ENCODE assay signal across 7 cellular contexts in genomic region chr12:44972746-44973421, GRCh38.
DNase-seq lines count a peak whose midpoint lies in the region; ATAC-seq and TF ChIP-seq lines count a peak whose summit lies in the region.

No MANE protein-coding gene starts in this region.

- H3K27me3 ChIP-seq in kidney epithelial cell (ENCODE audit: control insufficient read depth, insufficient read depth, low read length), result no peaks in the 10 kb centered on the region

- H3K36me3 Mint-ChIP-seq in HFFc6 (ENCODE audit: low read depth), result no peaks in the 10 kb centered on the region

- ATAC-seq in GM18858 (IDR thresholded peaks at IDR 0.05; ENCODE audit: unreplicated experiment), result no peak

- H3K4me3 Mint-ChIP-seq in HFFc6, result no peak overlapping the region

- no peaks in the 10 kb centered on the region for H3K36me3 ChIP-seq in kidney epithelial cell (ENCODE audit: control insufficient read depth, insufficient read depth, low read length)

- DNase-seq in HFFc6, result no peak
- peak; percentile 8 for DNase-seq in SHP77 treated with DMSO at 0.1 percent for 48 hours (lab: John Stamatoyannopoulos, UW)
- DNase-seq in kidney epithelial cell (ENCODE audit: low read depth), result no peak
- DNase-seq in NK-92 (lab: John Stamatoyannopoulos, UW; ENCODE audit: unreplicated experiment), result no peak
- no peak for DNase-seq in NCI-H2107 (lab: John Stamatoyannopoulos, UW)

- no peaks in the 10 kb centered on the region for H3K4me1 Mint-ChIP-seq in HFFc6 (ENCODE audit: low read depth)

- H3K4me3 ChIP-seq in kidney epithelial cell (ENCODE audit: low read depth, low read length), result no peak overlapping the region

- H3K27me3 Mint-ChIP-seq in HFFc6 (ENCODE audit: insufficient read depth), result no peaks in the 10 kb centered on the region

- H3K27ac Mint-ChIP-seq in HFFc6, result no peak overlapping the region

- TF ChIP-seq CTCF in GM12872 (IDR thresholded peaks at IDR 0.05; ENCODE audit: insufficient read depth, low read depth, low read length) (peak; percentile 62), HFFc6 (IDR thresholded peaks at IDR 0.05) (peak; percentile 36; the same call in 1 of the 2 replicates), kidney epithelial cell (IDR thresholded peaks at IDR 0.05; ENCODE audit: insufficient read depth, low read length, poor library complexity, severe bottlenecking) (peak; percentile 76)

- H3K9me3 Mint-ChIP-seq in HFFc6, result peaks cover 5% of the 10 kb centered on the region; the same call in 1 of the 2 replicates
